Comparison of ENCODE assay signal across 17 cellular contexts in genomic region chr1:192978195-192978710, GRCh38.
"Had no signal": no experiment of that assay in that cellular context is flagged by ENCODE, and none has a peak within 500 bp of the region (broad histone marks: within the 10 kb centered on the region; RNA-seq: fewer than 3 reads in every experiment).

No MANE protein-coding gene starts in this region.

- H3K36me3 ChIP-seq: colonic mucosa, spleen, upper lobe of left lung, uterus had no signal

- DNase-seq: colonic mucosa; dermis blood vessel endothelial cell; heart left ventricle; hippocampal formation; mammary epithelial cell; naive thymus-derived CD4-positive, alpha-beta T cell; nephron progenitor cell; posterior cingulate gyrus; spleen; stimulated activated CD4-positive, alpha-beta T cell treated with anti-CD3 and anti-CD28 coated beads, Interleukin-15, amount 100 ng/mL, for 24 hours; stimulated activated CD4-positive, alpha-beta T cell treated with anti-CD3 and anti-CD28 coated beads, Interleukin-1b, Interleukin-23, amount 100 ng/mL, for 48 hours; stimulated activated CD4-positive, alpha-beta T cell treated with anti-CD3 and anti-CD28 coated beads, Interleukin-4, amount 100 ng/mL, for 4 hours; stimulated activated naive CD4-positive, alpha-beta T cell; upper lobe of left lung; uterus had no signal

- FAIRE-seq: frontal cortex had no signal

- H3K27me3 ChIP-seq: colonic mucosa, heart left ventricle, spleen, upper lobe of left lung, uterus had no signal

- H3K9me3 Mint-ChIP-seq: naive thymus-derived CD4-positive, alpha-beta T cell had no signal

- H3K4me3 Mint-ChIP-seq: naive thymus-derived CD4-positive, alpha-beta T cell; nephron progenitor cell had no signal

- H3K4me1 ChIP-seq: colonic mucosa, heart left ventricle, spleen, upper lobe of left lung, uterus had no signal

- H3K9me3 ChIP-seq: colonic mucosa, heart left ventricle, spleen, upper lobe of left lung, uterus had no signal

- H3K4me3 ChIP-seq: colonic mucosa, heart left ventricle, spleen, upper lobe of left lung, uterus had no signal

- ATAC-seq: heart left ventricle; naive thymus-derived CD4-positive, alpha-beta T cell; sciatic nerve had no signal

- H3K27ac ChIP-seq: colonic mucosa, heart left ventricle, spleen, upper lobe of left lung, uterus had no signal

- H3K27ac Mint-ChIP-seq: naive thymus-derived CD4-positive, alpha-beta T cell; nephron progenitor cell had no signal

- H3K27me3 Mint-ChIP-seq: naive thymus-derived CD4-positive, alpha-beta T cell had no signal
